ENCODE assay signal across 8 cellular contexts in the genomic region with DNA sequence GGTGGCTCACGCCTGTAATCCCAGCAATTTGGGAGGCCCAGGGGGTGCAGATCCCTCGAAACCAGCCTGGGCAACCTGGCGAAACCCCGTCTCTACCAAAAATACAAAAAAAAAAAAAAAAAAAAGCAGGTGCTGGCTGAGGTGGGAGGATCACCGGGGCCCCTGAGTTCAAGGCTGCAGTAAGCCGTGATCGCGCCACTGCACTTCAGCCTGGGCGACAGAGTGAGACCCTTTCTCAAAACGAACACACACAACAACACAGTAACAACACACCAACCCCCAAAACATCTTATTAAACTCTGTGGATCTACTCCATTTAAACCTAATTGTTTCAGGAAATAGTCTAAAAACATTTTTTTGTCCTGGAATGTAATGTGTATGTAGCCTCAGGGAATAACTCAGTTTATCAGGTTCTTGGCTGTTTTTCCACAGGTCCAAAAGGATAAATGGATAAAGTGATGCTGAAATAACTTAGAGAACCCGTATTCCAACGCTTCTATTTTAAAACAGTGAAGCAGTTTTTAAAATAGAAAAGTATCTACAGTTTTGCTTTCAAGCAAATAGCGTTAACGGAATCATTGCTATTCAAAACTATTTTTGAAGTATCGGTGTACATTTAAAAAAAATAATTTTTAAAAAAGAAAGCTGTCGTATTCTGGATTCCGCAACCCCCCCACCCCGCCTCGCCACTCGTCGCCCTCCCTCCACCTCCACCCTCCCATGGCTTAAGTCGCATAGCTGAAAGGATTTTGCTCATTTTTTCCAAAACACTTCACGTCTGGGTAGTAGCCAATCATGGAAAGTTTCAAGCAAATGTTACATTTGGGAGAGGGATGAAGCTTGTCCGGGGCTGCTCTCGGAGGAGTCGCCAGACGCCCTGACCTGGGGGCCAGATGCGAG. TPM values are rescaled to one million over a fixed set of nuclear protein-coding genes. Genes with fewer than 3 reads are reported as not detected.
DNase-seq lines count a peak whose midpoint lies in the region; ATAC-seq, FAIRE-seq and TF ChIP-seq lines count a peak whose summit lies in the region.

No MANE protein-coding gene starts in this region.

- intact Hi-C loops in PC-3 (cut with micrococcal nuclease): loop anchor here (1.0 to 5.0 kb wide), 3 partner anchors 35 to 133 kb away; a partner anchor contains a TSS
- intact Hi-C loops in K562 (cut with micrococcal nuclease): loop anchor here (5.0 kb wide), 2 partner anchors 32 to 143 kb away; no protein-coding TSS in a partner anchor

- H3K9ac ChIP-seq in PC-3 (ENCODE audit: low read length) (peak overlapping the region; percentile 73), K562 (ENCODE audit: insufficient read depth in 1 of 2, low read depth in 2 of 2, low read length in 2 of 2) (peak overlapping the region; percentile 71 to 91), liver (ENCODE audit: low read depth in 1 of 2, low read length in 2 of 2) (peak overlapping the region; percentile 66 to 84)

- H3K4me1 ChIP-seq in PC-3 (ENCODE audit: insufficient read depth, low read length): peaks cover 19% of the 10 kb centered on the region
- peaks cover 2 to 18% of the 10 kb centered on the region in 2 experiments; a peak in 2 of 5 replicates for H3K4me1 ChIP-seq in K562 (replicated peaks in 1 of 2; ENCODE audit: control insufficient read depth in 2 of 2, insufficient read depth in 2 of 2, low read length in 2 of 2)
- peaks cover 0 to 15% (median 7%) of the 10 kb centered on the region in 4 donors for H3K4me1 ChIP-seq in liver (ENCODE audit: control insufficient read depth in 4 of 4, insufficient read depth in 4 of 4, low read length in 3 of 4)

- TF ChIP-seq RAD21 in K562 (CRISPR knock-in tag; conservative IDR thresholded peaks at IDR 0.05 in 1 of 2, IDR thresholded peaks at IDR 0.05 in 1 of 2) (no peak), liver (IDR thresholded peaks at IDR 0.05) (no peak)

- H3K4me2 ChIP-seq in PC-3 (ENCODE audit: low read length) (peak overlapping the region; percentile 88), K562 (ENCODE audit: insufficient read depth, low read length) (peak overlapping the region; percentile 75)

- peaks cover 41% of the 10 kb centered on the region for H3K79me2 ChIP-seq in PC-3 (ENCODE audit: low read length)
- peaks cover 40% of the 10 kb centered on the region for H3K79me2 ChIP-seq in K562 (ENCODE audit: control insufficient read depth, insufficient read depth, low read length)

- H3K27me3 ChIP-seq in PC-3 (ENCODE audit: low read length): no peaks in the 10 kb centered on the region
- no peaks in the 10 kb centered on the region for H3K27me3 ChIP-seq in K562 (ENCODE audit: control insufficient read depth in 2 of 2, insufficient read depth in 2 of 2, low read length in 2 of 2)
- no peaks in the 10 kb centered on the region for H3K27me3 ChIP-seq in liver (ENCODE audit: control insufficient read depth in 4 of 4, insufficient read depth in 4 of 4, low read length in 3 of 4)

- no TSS peak for BruUV-seq in PC-3 (replicated peaks; lab: Mats Ljungman, UMichigan)
- no TSS peak for BruUV-seq in K562 (replicated peaks; lab: Mats Ljungman, UMichigan)

- no peak for DNase-seq in PC-3
- DNase-seq in K562 (ENCODE audit: extremely low read depth in 1 of 4, low spot score in 3 of 4): no peak
- DNase-seq in stimulated activated CD8-positive, alpha-beta memory T cell treated with anti-CD3 and anti-CD28 coated beads, Interleukin-15, amount 100 ng/mL, for 4 hours (ENCODE audit: low read depth in 2 of 2): peak; percentile 21 to 27
- DNase-seq in HK-2 (ENCODE audit: unreplicated experiment): no peak

- H3K27ac ChIP-seq in PC-3 (ENCODE audit: low read length) (peak overlapping the region; percentile 54), K562 (ENCODE audit: extremely low read depth, low read depth, low read length) (peak overlapping the region; percentile 88), liver (ENCODE audit: low read depth in 1 of 2, low read length in 2 of 2) (peak overlapping the region; percentile 93 to 98)

- H3K9me3 ChIP-seq in PC-3 (ENCODE audit: low read length) (no peaks in the 10 kb centered on the region), K562 (replicated peaks; ENCODE audit: control insufficient read depth, insufficient read depth, low read depth, low read length) (no peaks in the 10 kb centered on the region), liver (ENCODE audit: control insufficient read depth in 4 of 4, low read length in 3 of 4) (no peaks in the 10 kb centered on the region)

- no peaks in the 10 kb centered on the region for H3K9me1 ChIP-seq in K562 (ENCODE audit: control insufficient read depth, insufficient read depth, low read length)

- POLR2A ChIA-PET in PC-3 (lab: Charles Lee; ENCODE audit: unreplicated experiment): no interaction called here
- POLR2A ChIA-PET in K562 (lab: Yijun Ruan, JAX): interaction anchor here (0.7 to 5.0 kb wide), 5 partner anchors 9 to 759 kb away, joined by 3 to 45 read pairs (median 4); no protein-coding TSS in a partner anchor

- no peaks in the 10 kb centered on the region for H3K9me2 ChIP-seq in PC-3 (replicated peaks; ENCODE audit: low read length)

- TF ChIP-seq CTCF in PC-3 (conservative IDR thresholded peaks at IDR 0.05; ENCODE audit: low read depth, low read length): no peak
- no peak for TF ChIP-seq CTCF in K562 (IDR thresholded peaks at IDR 0.05 in 2 of 3, conservative IDR thresholded peaks at IDR 0.05 in 1 of 3; ENCODE audit: insufficient read depth in 2 of 3, low read depth in 1 of 3, low read length in 3 of 3)
- TF ChIP-seq CTCF in liver (IDR thresholded peaks at IDR 0.05; ENCODE audit: low read depth, low read length, missing input control): no peak

- in situ Hi-C loops in K562 (cut with MboI): no loop called here

- no peaks in the 10 kb centered on the region for H3F3A ChIP-seq in PC-3 (ENCODE audit: low read length, unreplicated experiment)

- 27% methylated on average over 19 of the region's 28 CpGs for WGBS in K562 (ENCODE audit: insufficient coverage, low coverage, missing lambda C conversion rate)
- WGBS in liver: 48% methylated on average over 28 of the region's 28 CpGs

- CTCF ChIA-PET in PC-3 (lab: Charles Lee): no interaction called here
- CTCF ChIA-PET in K562 (lab: Yijun Ruan, JAX; ENCODE audit: low intra/inter-chr PET ratio): no interaction called here

- no peak for TF ChIP-seq POLR2A in K562 (conservative IDR thresholded peaks at IDR 0.05)

- H3K36me3 ChIP-seq in PC-3 (ENCODE audit: low read depth, low read length): 0 out of 2 replicates have a peak, but pooled peaks cover 8% of the 10 kb centered on the region
- H3K36me3 ChIP-seq in K562 (ENCODE audit: control insufficient read depth, insufficient read depth, low read length): peaks cover 13% of the 10 kb centered on the region; the same call in 2 of the 3 replicates
- H3K36me3 ChIP-seq in liver (ENCODE audit: control insufficient read depth in 4 of 4, insufficient read depth in 3 of 4, low read depth in 1 of 4, low read length in 3 of 4): no peaks in the 10 kb centered on the region

- ATAC-seq in GM19395 (IDR thresholded peaks at IDR 0.05; ENCODE audit: unreplicated experiment): peak; percentile 0
- peak; percentile 1 for ATAC-seq in PC-3
- peak; percentile 1 for ATAC-seq in K562
- ATAC-seq in GM18909 (IDR thresholded peaks at IDR 0.05; ENCODE audit: poor library complexity, unreplicated experiment): no peak
- ATAC-seq in GM19467 (IDR thresholded peaks at IDR 0.05; ENCODE audit: unreplicated experiment): no peak

- peaks cover 25% of the 10 kb centered on the region for H4K20me1 ChIP-seq in PC-3 (ENCODE audit: low read length)
- H4K20me1 ChIP-seq in K562 (replicated peaks; ENCODE audit: control insufficient read depth, insufficient read depth, low read length): no peaks in the 10 kb centered on the region

- H3K4me3 ChIP-seq in PC-3 (ENCODE audit: low read length) (peak overlapping the region; percentile 80), K562 (peak overlapping the region; percentile 82), liver (ENCODE audit: low read depth in 1 of 3, low read length in 3 of 3) (peak overlapping the region; percentile 79 to 96 (median 86))

- peak; percentile 6 for FAIRE-seq in K562 (lab: Jason Lieb, UNC)

- peak overlapping the region; percentile 91 for H2AFZ ChIP-seq in PC-3 (ENCODE audit: low read length)
- H2AFZ ChIP-seq in K562 (ENCODE audit: low read depth, low read length): peak overlapping the region; percentile 88

- TF ChIP-seq EP300 in K562 (IDR thresholded peaks at IDR 0.05; ENCODE audit: low read length): no peak

TF ChIP-seq in liver, 16 proteins besides CTCF, POLR2A, EP300 and RAD21 (continues in another document):
- no peak for TF ChIP-seq SP1 (IDR thresholded peaks at IDR 0.05)
- TF ChIP-seq RXRA (IDR thresholded peaks at IDR 0.05): no peak
- TF ChIP-seq, protein P1, sequence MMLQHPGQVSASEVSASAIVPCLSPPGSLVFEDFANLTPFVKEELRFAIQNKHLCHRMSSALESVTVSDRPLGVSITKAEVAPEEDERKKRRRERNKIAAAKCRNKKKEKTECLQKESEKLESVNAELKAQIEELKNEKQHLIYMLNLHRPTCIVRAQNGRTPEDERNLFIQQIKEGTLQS (IDR thresholded peaks at IDR 0.05): no peak

RNA-seq across cellular contexts. Expression of a gene that starts 0.9 kb away (rescaled TPM):
- total RNA-seq in PC-3 (2014; rRNA removed) (67.4 and 71.9 TPM in 2 replicates), K562 (2014; rRNA removed) (60.8 and 63.2 TPM in 2 replicates), K562 (2014; rRNA removed; fragmentation: Illumina TruSeq; extraction: Trizol) (77.5 and 84.1 TPM in 2 replicates), K562 (2015; rRNA removed; fragmentation: Illumina TruSeq; extraction: Trizol) (45.6 and 48.2 TPM in 2 replicates), K562 (2021) (60.2 and 71.3 TPM in 2 replicates), liver (10 to 100 TPM; 27.7 to 38.6 TPM)
- 87.7 and 267 TPM in 2 replicates for total RNA-seq in K562 (2011; cell fraction: chromatin; rRNA removed; ENCODE audit: low replicate concordance)
- 28.9 and 43.6 TPM in 2 replicates for total RNA-seq in K562 (2011; cell fraction: nucleolus; rRNA removed)
- 97.4 and 145 TPM in 2 replicates for total RNA-seq in K562 (2011; cell fraction: nucleoplasm; rRNA removed)
- polyA plus RNA-seq in K562 (2011; rRNA removed) (44.4 and 61.7 TPM in 2 replicates), K562 (2014; fragmentation: Illumina TruSeq; extraction: Trizol) (31.9 and 36.7 TPM in 2 replicates), K562 (2014; fragmentation: Nextera tagmentation; extraction: Ambion mirVana) (10 to 100 TPM; 13.7 to 17.0 TPM), K562 (2014; rRNA removed) (29.8 and 35.9 TPM in 2 replicates), liver (1 to 10 TPM; 4.3 to 5.3 TPM)
- polyA plus RNA-seq in K562 (2011; cell fraction: cytosol; rRNA removed): 6.6 and 10.9 TPM in 2 replicates
- polyA plus RNA-seq in K562 (2011; cell fraction: nucleus; rRNA removed): 45.9 and 60.0 TPM in 2 replicates
- 19.3 and 36.3 TPM in 2 replicates for polyA plus RNA-seq in K562 (2012)
- 144 and 159 TPM in 2 replicates for polyA minus RNA-seq in K562 (2011; rRNA and poly(A)+ RNA removed)
- polyA minus RNA-seq in K562 (2011; cell fraction: cytosol; rRNA and poly(A)+ RNA removed): 27.4 and 44.4 TPM in 2 replicates
- 73.0 and 110 TPM in 2 replicates for polyA minus RNA-seq in K562 (2011; cell fraction: nucleus; rRNA and poly(A)+ RNA removed)

Comparison
In these comparisons a context has a peak if more than half of its experiments do, and no peak if none do; other contexts are left out.
1. ATAC-seq: peak in GM19395 (single experiment), PC-3 (single experiment) and K562 (single experiment); none in GM18909 (single experiment) and GM19467 (single experiment).
2. DNase-seq: peak in stimulated activated CD8-positive, alpha-beta memory T cell treated with anti-CD3 and anti-CD28 coated beads, Interleukin-15, amount 100 ng/mL, for 4 hours (2 of 2); none in PC-3 (single experiment), K562 (0 of 4) and HK-2 (single experiment).
3. Peak in every context shown above with its lines, with median percentiles within 50 percentile points of each other: H3K27ac ChIP-seq, H3K4me3 ChIP-seq and H3K9ac ChIP-seq.